1 cellular context compared by ENCODE assay signal in the genomic region with DNA sequence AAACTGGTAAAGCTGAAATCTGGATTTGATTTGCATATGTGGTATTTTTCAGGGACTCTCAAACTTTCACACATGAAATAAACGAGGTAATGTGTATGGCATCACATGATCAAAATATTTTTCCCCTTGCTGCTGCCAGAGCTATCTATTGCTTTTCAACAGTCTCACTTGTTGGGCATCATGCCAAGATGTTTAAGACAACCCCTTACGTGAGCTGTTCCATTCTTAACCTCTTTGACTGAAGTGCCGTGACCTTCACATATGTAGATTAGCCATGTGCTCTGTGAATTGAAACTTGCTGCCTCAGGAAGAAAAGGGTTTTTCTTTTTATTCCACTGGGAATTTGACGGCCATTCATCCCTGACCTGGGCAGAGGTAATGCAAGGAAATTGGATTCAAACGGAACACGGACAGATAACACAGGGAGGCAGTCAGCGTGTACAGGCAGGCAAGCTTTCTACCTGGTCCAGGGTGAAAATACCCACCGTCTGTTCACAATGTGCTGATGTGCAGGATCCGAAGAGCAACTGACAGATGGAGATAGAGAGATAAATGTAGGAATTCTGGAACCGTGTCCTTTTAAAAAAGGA.
TF ChIP-seq lines count a peak whose summit lies in the region.

No MANE protein-coding gene starts in this region.

TF ChIP-seq in HepG2, 621 proteins besides CTCF, POLR2A, EP300 and RAD21 (continued from another document):
- TF ChIP-seq, protein P1, sequence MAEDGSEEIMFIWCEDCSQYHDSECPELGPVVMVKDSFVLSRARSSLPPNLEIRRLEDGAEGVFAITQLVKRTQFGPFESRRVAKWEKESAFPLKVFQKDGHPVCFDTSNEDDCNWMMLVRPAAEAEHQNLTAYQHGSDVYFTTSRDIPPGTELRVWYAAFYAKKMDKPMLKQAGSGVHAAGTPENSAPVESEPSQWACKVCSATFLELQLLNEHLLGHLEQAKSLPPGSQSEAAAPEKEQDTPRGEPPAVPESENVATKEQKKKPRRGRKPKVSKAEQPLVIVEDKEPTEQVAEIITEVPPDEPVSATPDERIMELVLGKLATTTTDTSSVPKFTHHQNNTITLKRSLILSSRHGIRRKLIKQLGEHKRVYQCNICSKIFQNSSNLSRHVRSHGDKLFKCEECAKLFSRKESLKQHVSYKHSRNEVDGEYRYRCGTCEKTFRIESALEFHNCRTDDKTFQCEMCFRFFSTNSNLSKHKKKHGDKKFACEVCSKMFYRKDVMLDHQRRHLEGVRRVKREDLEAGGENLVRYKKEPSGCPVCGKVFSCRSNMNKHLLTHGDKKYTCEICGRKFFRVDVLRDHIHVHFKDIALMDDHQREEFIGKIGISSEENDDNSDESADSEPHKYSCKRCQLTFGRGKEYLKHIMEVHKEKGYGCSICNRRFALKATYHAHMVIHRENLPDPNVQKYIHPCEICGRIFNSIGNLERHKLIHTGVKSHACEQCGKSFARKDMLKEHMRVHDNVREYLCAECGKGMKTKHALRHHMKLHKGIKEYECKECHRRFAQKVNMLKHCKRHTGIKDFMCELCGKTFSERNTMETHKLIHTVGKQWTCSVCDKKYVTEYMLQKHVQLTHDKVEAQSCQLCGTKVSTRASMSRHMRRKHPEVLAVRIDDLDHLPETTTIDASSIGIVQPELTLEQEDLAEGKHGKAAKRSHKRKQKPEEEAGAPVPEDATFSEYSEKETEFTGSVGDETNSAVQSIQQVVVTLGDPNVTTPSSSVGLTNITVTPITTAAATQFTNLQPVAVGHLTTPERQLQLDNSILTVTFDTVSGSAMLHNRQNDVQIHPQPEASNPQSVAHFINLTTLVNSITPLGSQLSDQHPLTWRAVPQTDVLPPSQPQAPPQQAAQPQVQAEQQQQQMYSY (CRISPR knock-in tag; IDR thresholded peaks at IDR 0.05): peak; percentile 71; the same call in 1 of the 2 replicates
- peak; percentile 43 for TF ChIP-seq TEAD3 (CRISPR knock-in tag; optimal IDR thresholded peaks at IDR 0.05; ENCODE audit: borderline replicate concordance)
